In genomic region chr1:12179111-12179519, GRCh38 we compare ENCODE assay signal across 8 cellular contexts. TPM values are rescaled to one million over a fixed set of nuclear protein-coding genes. Genes with fewer than 3 reads are reported as not detected.
A peak's percentile ranks its signal among the peaks of the same experiment; 100 is the strongest.
DNase-seq lines count a peak whose midpoint lies in the region; ATAC-seq lines count a peak whose summit lies in the region.

No MANE protein-coding gene starts in this region.

- no peaks in the 10 kb centered on the region for H3K27me3 ChIP-seq in right cardiac atrium (ENCODE audit: control insufficient read depth, insufficient read depth)

- 55% methylated on average over 17 of the region's 17 CpGs for WGBS in right cardiac atrium

- peaks cover 88% of the 10 kb centered on the region for H3K36me3 Mint-ChIP-seq in activated T-cell treated with anti-CD3 and anti-CD28 coated beads, Interleukin-2, amount 50 U/mL, for 24 hours (ENCODE audit: low read depth)

- H3K4me1 ChIP-seq in right cardiac atrium (ENCODE audit: control insufficient read depth, insufficient read depth, low read length) = peaks cover 15% of the 10 kb centered on the region

- intact Hi-C loops in right cardiac atrium (cut with DNase I) = no loop called here

- H3K27ac Mint-ChIP-seq in activated T-cell treated with anti-CD3 and anti-CD28 coated beads, Interleukin-2, amount 50 U/mL, for 24 hours = peak overlapping the region; percentile 98

- DNase-seq in Kasumi-1 (lab: John Stamatoyannopoulos, UW) (peak; percentile 41 to 42), right cardiac atrium (peak in 2 of 3 donors; percentile 40 to 67), midbrain (lab: John Stamatoyannopoulos, UW) (no peak), NCI-H748 treated with DMSO at 0.1 percent for 48 hours (lab: John Stamatoyannopoulos, UW) (no peak)
- peak; percentile 84 for DNase-seq in activated T-cell treated with anti-CD3 and anti-CD28 coated beads, Interleukin-2, amount 50 U/mL, for 24 hours
- DNase-seq in stimulated activated CD8-positive, alpha-beta memory T cell treated with anti-CD3 and anti-CD28 coated beads, Interleukin-15, amount 100 ng/mL, for 1 hour (ENCODE audit: low read depth) = peak; percentile 66

- no peaks in the 10 kb centered on the region for H3K9me3 Mint-ChIP-seq in activated T-cell treated with anti-CD3 and anti-CD28 coated beads, Interleukin-2, amount 50 U/mL, for 24 hours

- H3K4me1 Mint-ChIP-seq in activated T-cell treated with anti-CD3 and anti-CD28 coated beads, Interleukin-2, amount 50 U/mL, for 24 hours (ENCODE audit: low read depth) = peaks cover 97% of the 10 kb centered on the region

- H3K4me3 ChIP-seq in right cardiac atrium (ENCODE audit: low read length) = no peak overlapping the region

- no peaks in the 10 kb centered on the region for H3K27me3 Mint-ChIP-seq in activated T-cell treated with anti-CD3 and anti-CD28 coated beads, Interleukin-2, amount 50 U/mL, for 24 hours

- ATAC-seq in right cardiac atrium (peak in 1 of 2 donors; percentile 8), GM18861 (IDR thresholded peaks at IDR 0.05; ENCODE audit: unreplicated experiment) (no peak), GM18511 (IDR thresholded peaks at IDR 0.05; ENCODE audit: unreplicated experiment) (no peak)

- H3K27ac ChIP-seq in right cardiac atrium (ENCODE audit: low read length) = peak overlapping the region; percentile 6

- no peaks in the 10 kb centered on the region for H3K9me3 ChIP-seq in right cardiac atrium (ENCODE audit: control insufficient read depth, low read length)

- H3K4me3 Mint-ChIP-seq in activated T-cell treated with anti-CD3 and anti-CD28 coated beads, Interleukin-2, amount 50 U/mL, for 24 hours = peak overlapping the region; percentile 76

RNA-seq across cellular contexts. Expression of gene TNFRSF1B, which starts 12.3 kb away (rescaled TPM):
- total RNA-seq in right cardiac atrium = 10 to 100 TPM; 17.9 to 25.4 (median 20.8) TPM
- polyA plus RNA-seq in right cardiac atrium = 11.6 TPM

RNA-seq across cellular contexts. Expression of gene VPS13D, which starts 50.7 kb away (rescaled TPM):
- total RNA-seq in right cardiac atrium = 10 to 100 TPM; 45.9 to 56.4 (median 55.2) TPM
- polyA plus RNA-seq in right cardiac atrium = 25.8 TPM

Comparison
In these comparisons a context has a peak if more than half of its experiments do, and no peak if none do; other contexts are left out.
1. DNase-seq: peak in Kasumi-1 (2 of 2), activated T-cell treated with anti-CD3 and anti-CD28 coated beads, Interleukin-2, amount 50 U/mL, for 24 hours (single experiment), right cardiac atrium (2 of 3) and stimulated activated CD8-positive, alpha-beta memory T cell treated with anti-CD3 and anti-CD28 coated beads, Interleukin-15, amount 100 ng/mL, for 1 hour (single experiment); none in midbrain (single experiment) and NCI-H748 treated with DMSO at 0.1 percent for 48 hours (single experiment).